Comparison of ENCODE assay signal across 4 cellular contexts in genomic region chr3:83765971-83766370, GRCh38.
"Had no signal": no experiment of that assay in that cellular context is flagged by ENCODE, and none has a peak within 500 bp of the region (broad histone marks: within the 10 kb centered on the region; RNA-seq: fewer than 3 reads in every experiment).

No MANE protein-coding gene starts in this region.

- H3K4me3 ChIP-seq: K562 had no signal

- DNase-seq: IMR-90 had no signal

- ATAC-seq: HepG2, K562 had no signal

- H3K27ac ChIP-seq: HL-60 had no signal
